1 cellular context compared by ENCODE assay signal in the genomic region with DNA sequence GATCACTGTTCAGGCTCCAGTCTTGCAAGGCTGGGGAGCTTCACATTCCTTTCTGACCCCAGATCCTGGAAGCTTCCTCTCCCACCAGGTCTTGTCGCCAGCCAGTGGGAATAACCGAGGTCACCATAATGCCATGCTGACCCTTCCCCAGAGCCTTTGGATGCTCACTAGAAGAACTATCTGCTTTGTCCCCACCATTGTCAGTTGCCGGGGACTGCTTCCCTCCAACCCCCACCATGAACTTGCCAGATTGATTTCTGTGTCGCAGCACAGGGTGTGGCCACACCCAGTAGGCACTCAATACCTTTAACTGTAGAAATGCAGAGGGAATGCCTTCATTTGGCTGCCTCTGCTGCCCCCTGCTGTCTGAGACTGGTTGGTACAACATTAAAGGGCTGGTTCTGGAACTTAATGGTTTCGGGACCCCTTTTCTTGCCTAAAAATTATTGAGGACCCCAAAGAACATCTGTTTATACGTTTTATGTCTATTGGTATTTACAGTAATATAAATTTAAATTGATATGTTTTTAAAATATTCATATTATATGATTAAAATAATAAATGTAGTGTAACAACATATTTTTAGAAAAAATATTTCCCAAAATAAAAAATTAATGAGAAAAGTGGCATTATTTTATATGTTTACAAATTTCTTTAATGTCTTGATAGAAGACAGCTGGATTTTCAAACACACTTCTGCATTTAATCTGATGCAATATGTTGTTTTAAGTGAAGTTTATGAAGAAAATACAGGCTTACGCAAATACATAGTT.
TF ChIP-seq lines count a peak whose summit lies in the region.

No MANE protein-coding gene starts in this region.

TF ChIP-seq in IMR-90, 13 proteins besides CTCF, POLR2A, EP300 and RAD21 (continued from another document):
- TF ChIP-seq, protein P1, sequence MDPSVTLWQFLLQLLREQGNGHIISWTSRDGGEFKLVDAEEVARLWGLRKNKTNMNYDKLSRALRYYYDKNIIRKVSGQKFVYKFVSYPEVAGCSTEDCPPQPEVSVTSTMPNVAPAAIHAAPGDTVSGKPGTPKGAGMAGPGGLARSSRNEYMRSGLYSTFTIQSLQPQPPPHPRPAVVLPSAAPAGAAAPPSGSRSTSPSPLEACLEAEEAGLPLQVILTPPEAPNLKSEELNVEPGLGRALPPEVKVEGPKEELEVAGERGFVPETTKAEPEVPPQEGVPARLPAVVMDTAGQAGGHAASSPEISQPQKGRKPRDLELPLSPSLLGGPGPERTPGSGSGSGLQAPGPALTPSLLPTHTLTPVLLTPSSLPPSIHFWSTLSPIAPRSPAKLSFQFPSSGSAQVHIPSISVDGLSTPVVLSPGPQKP (IDR thresholded peaks at IDR 0.05; ENCODE audit: borderline replicate concordance, low read depth, low read length): no peak
- no peak for TF ChIP-seq RCOR1 (IDR thresholded peaks at IDR 0.05; ENCODE audit: insufficient replicate concordance, low read length)
